In the genomic region with DNA sequence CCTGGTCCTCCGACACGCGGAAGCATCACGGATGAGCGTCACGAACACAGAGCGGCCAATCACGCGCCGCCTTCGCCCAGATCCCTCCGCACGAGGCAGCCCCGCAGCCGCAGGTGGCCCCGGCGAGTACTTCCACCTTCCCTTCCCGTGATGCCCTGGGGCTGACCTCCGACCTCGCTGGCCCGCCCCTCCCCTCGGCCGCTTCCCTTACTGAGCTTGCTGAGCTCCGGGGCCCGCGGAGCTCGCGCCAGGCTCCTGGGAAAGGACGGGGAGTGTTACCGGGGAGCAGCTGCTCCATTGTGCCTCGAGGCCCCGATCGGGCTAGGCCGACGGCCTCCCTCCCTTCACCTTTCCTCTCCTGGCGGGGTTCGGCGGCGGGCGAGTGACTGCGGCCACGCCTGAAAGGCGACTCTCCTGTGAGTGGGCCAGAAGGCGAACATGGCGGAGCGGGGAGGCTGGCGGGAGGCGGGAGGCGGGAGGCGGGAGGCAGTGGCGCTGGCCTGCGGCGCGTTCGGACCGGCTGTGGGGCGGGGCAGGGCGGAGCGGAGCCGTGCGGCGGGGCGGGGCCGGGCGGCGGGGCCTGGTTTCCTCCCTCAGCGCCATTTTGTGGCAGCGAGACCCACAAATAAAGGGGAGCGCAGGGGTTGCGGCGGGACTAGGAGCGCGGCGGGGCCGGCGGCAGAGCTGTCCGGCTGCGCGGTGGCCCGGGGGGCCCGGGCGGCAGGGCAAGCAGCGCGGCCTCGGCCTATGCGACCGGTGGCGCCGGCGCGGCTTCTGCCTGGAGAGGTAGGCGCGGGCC, we compare ENCODE assay signal across 8 cellular contexts. TPM values are rescaled to one million over a fixed set of nuclear protein-coding genes. Genes with fewer than 3 reads are reported as not detected.
DNase-seq lines count a peak whose midpoint lies in the region; ATAC-seq, FAIRE-seq and TF ChIP-seq lines count a peak whose summit lies in the region.

TSS of gene WTAP (plus strand) at position 589 of the 799 bp plus-strand sequence. CDS start 8,760 bp downstream, outside the sequence.

- POLR2A ChIA-PET in AG04450 (lab: Yijun Ruan, JAX), result interaction anchor here (0.6 to 2.4 kb wide), 12 partner anchors 10 to 361 kb away, joined by 3 to 18 read pairs (median 5); partner anchors contain the start of genes ACAT2, MRPL18, SOD2 and TCP1

- CTCF ChIA-PET in AG04450 (lab: Charles Lee), result interaction anchor here (1.2 to 1.4 kb wide), 2 partner anchors 26 to 36 kb away, joined by 3 to 9 read pairs; no protein-coding TSS in a partner anchor

- peaks cover 0 to 4% of the 10 kb centered on the region in 2 donors for H3K4me1 ChIP-seq in breast epithelium
- H3K4me1 ChIP-seq in small intestine (ENCODE audit: control insufficient read depth in 2 of 2, insufficient read depth in 1 of 2, low read depth in 1 of 2, low read length in 1 of 2), result peaks cover 0 to 2% of the 10 kb centered on the region in 2 donors

- H3K27ac ChIP-seq in AG04450 (ENCODE audit: low read depth, low read length) (peak within 1 kb of the TSS; percentile 98), WERI-Rb-1 (peak within 1 kb of the TSS; percentile 100), breast epithelium (peak within 1 kb of the TSS; percentile 100), small intestine (ENCODE audit: low read depth in 1 of 2, low read length in 1 of 2) (peak within 1 kb of the TSS; percentile 100)

- peak; percentile 82 for ATAC-seq in GM18907 (IDR thresholded peaks at IDR 0.05; ENCODE audit: unreplicated experiment)
- ATAC-seq in HG03139 (IDR thresholded peaks at IDR 0.05; ENCODE audit: unreplicated experiment), result peak; percentile 75

- TF ChIP-seq CTCF in AG04450 (IDR thresholded peaks at IDR 0.05; ENCODE audit: low read depth, low read length) (no peak), WERI-Rb-1 (IDR thresholded peaks at IDR 0.05; ENCODE audit: low read depth, low read length) (no peak), breast epithelium (IDR thresholded peaks at IDR 0.05) (peak in 1 of 3 donors; percentile 13)

- WGBS in small intestine, 3 donors, result 0 to 1% (median 0%) methylated on average over 47 to 93 of the region's 93 CpGs

- intact Hi-C loops in breast epithelium (cut with DNase I; ENCODE audit: low total_unique reads), result loop anchor here (2.0 kb wide), 2 partner anchors 34 to 62 kb away; partner anchors contain the start of genes SOD2 and TCP1

- H3K27me3 ChIP-seq in AG04450 (ENCODE audit: control insufficient read depth, insufficient read depth, low read length) (no peaks in the 10 kb centered on the region), WERI-Rb-1 (ENCODE audit: insufficient read depth, low read depth, severe bottlenecking) (no peaks in the 10 kb centered on the region), breast epithelium (no peaks in the 10 kb centered on the region), small intestine (ENCODE audit: control insufficient read depth in 2 of 2, insufficient read depth in 2 of 2, low read length in 2 of 2) (no peaks in the 10 kb centered on the region)

- TF ChIP-seq POLR2A in breast epithelium (IDR thresholded peaks at IDR 0.05), result peak; percentile 59

- peaks cover 48% of the 10 kb centered on the region for H3K36me3 ChIP-seq in WERI-Rb-1
- no peaks in the 10 kb centered on the region for H3K36me3 ChIP-seq in breast epithelium
- H3K36me3 ChIP-seq in small intestine (ENCODE audit: control insufficient read depth in 2 of 2, insufficient read depth in 2 of 2, low read length in 2 of 2), result no peaks in the 10 kb centered on the region

- peak; percentile 83 for DNase-seq in AG04450 (ENCODE audit: low read depth, low spot score)
- peak; percentile 78 for DNase-seq in NCI-H2196 treated with DMSO at 0.1 percent for 48 hours (lab: John Stamatoyannopoulos, UW; ENCODE audit: unreplicated experiment)
- peak; percentile 97 for DNase-seq in WERI-Rb-1
- DNase-seq in breast epithelium (ENCODE audit: low spot score in 2 of 2), result peak; percentile 97
- peak; percentile 93 for DNase-seq in iPS-NIHi11 (ENCODE audit: low spot score)
- peak; percentile 97 for DNase-seq in small intestine

- H3K4me3 ChIP-seq in AG04450 (ENCODE audit: low read depth, low read length) (peak within 1 kb of the TSS; percentile 86), WERI-Rb-1 (ENCODE audit: low read depth, low read length) (peak within 1 kb of the TSS; percentile 99), breast epithelium (peak within 1 kb of the TSS; percentile 88 to 96 (median 93)), small intestine (ENCODE audit: low read depth in 1 of 2, low read length in 2 of 2) (peak within 1 kb of the TSS; percentile 75 to 100)

- FAIRE-seq in small intestine (lab: Jason Lieb, UNC), result no peak

- H3K9me3 ChIP-seq in AG04450 (ENCODE audit: control insufficient read depth, insufficient read depth, low read length), result no peaks in the 10 kb centered on the region; the same call in 1 of the 2 replicates
- no peaks in the 10 kb centered on the region for H3K9me3 ChIP-seq in WERI-Rb-1 (ENCODE audit: severe bottlenecking)
- H3K9me3 ChIP-seq in breast epithelium, result no peaks in the 10 kb centered on the region
- H3K9me3 ChIP-seq in small intestine (ENCODE audit: control insufficient read depth, low read depth), result no peaks in the 10 kb centered on the region

RNA-seq across cellular contexts. Expression of gene WTAP, which starts in this region (rescaled TPM):
- 38.5 and 45.7 TPM in 2 replicates for polyA plus RNA-seq in AG04450 (2011; rRNA removed)
- 30.6 and 37.9 TPM in 2 replicates for polyA minus RNA-seq in AG04450 (2011; rRNA and poly(A)+ RNA removed)
- total RNA-seq in breast epithelium, result 100 to 1,000 TPM; 115 to 153 (median 116) TPM
- polyA plus RNA-seq in small intestine, result 10 to 100 TPM; 57.6 to 87.7 (median 65.7) TPM

Comparison
In these comparisons a context has a peak if more than half of its experiments do, and no peak if none do; other contexts are left out.
1. Peak in every context shown above with its lines: DNase-seq, ATAC-seq, H3K4me3 ChIP-seq and H3K27ac ChIP-seq.